Comparison of ENCODE assay signal across 9 cellular contexts in the genomic region with DNA sequence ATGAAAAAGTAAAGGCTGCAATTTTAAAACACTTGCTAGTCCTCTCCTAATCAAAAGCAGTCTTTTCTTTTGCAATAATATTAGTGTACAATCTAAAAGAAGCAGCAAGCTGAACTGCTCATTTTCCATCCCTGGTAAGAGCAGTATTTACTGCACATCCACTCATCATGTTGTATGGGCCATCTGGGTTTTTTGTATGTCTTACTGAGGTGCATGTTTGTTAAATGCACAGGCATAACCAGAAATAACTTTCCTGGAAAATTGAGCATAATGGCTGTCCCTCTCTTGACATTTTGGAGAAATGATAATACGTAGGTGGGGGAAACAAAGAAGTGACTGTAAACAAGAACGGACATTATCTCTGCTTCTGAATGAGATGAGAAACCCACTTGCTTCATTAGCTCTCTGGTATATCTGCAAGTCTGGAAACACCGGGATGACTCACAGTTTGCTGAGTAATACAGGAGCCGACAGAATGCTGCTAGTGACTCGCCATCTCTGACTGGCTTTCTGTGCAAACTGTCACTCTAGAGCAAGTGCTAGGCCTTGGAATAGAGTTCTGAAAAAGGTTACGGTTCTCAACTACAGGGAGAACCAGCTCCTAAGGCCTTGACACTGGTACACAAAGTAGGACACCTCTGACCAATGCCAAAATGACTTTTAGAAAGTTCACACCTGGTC.
A peak's percentile ranks its signal among the peaks of the same experiment; 100 is the strongest.
DNase-seq lines count a peak whose midpoint lies in the region; ATAC-seq lines count a peak whose summit lies in the region.
"Had no signal": no experiment of that assay in that cellular context is flagged by ENCODE, and none has a peak within 500 bp of the region (broad histone marks: within the 10 kb centered on the region; RNA-seq: fewer than 3 reads in every experiment).

No MANE protein-coding gene starts in this region.

- no peaks in the 10 kb centered on the region for H3K9me3 Mint-ChIP-seq in activated CD4-positive, alpha-beta T cell treated with anti-CD3 and anti-CD28 coated beads for 36 hours (ENCODE audit: low read depth)
- H3K9me3 Mint-ChIP-seq in stimulated activated memory B cell treated with anti-CD40 and anti-IgM and Interleukin-4, amounts not matched to agents 10 μg/mL and 1 μg/mL and 100 μg/mL, for 72 hours: no peaks in the 10 kb centered on the region
- H3K9me3 Mint-ChIP-seq: natural killer cell had no signal

- peaks cover 56% of the 10 kb centered on the region for H3K4me1 Mint-ChIP-seq in activated CD4-positive, alpha-beta T cell treated with anti-CD3 and anti-CD28 coated beads for 36 hours
- peaks cover 35% of the 10 kb centered on the region for H3K4me1 Mint-ChIP-seq in stimulated activated memory B cell treated with anti-CD40 and anti-IgM and Interleukin-4, amounts not matched to agents 10 μg/mL and 1 μg/mL and 100 μg/mL, for 72 hours
- H3K4me1 Mint-ChIP-seq: natural killer cell had no signal

- peak overlapping the region; percentile 89 for H3K27ac Mint-ChIP-seq in activated CD4-positive, alpha-beta T cell treated with anti-CD3 and anti-CD28 coated beads for 36 hours
- peak overlapping the region; percentile 60 for H3K27ac Mint-ChIP-seq in stimulated activated memory B cell treated with anti-CD40 and anti-IgM and Interleukin-4, amounts not matched to agents 10 μg/mL and 1 μg/mL and 100 μg/mL, for 72 hours
- H3K27ac Mint-ChIP-seq: natural killer cell had no signal

- no peaks in the 10 kb centered on the region for H3K27me3 Mint-ChIP-seq in activated CD4-positive, alpha-beta T cell treated with anti-CD3 and anti-CD28 coated beads for 36 hours
- no peaks in the 10 kb centered on the region for H3K27me3 Mint-ChIP-seq in stimulated activated memory B cell treated with anti-CD40 and anti-IgM and Interleukin-4, amounts not matched to agents 10 μg/mL and 1 μg/mL and 100 μg/mL, for 72 hours

- peak; percentile 26 for DNase-seq in DMS153 (lab: John Stamatoyannopoulos, UW)
- DNase-seq in DMS153 treated with DMSO at 0.1 percent for 48 hours (lab: John Stamatoyannopoulos, UW; ENCODE audit: unreplicated experiment): no peak
- DNase-seq in activated CD4-positive, alpha-beta T cell treated with anti-CD3 and anti-CD28 coated beads for 36 hours: peak; percentile 76
- DNase-seq in fibroblast of the conjunctiva (ENCODE audit: low read depth): peak; percentile 3
- DNase-seq in NCI-H146 (lab: John Stamatoyannopoulos, UW): no peak
- DNase-seq in GM19240 (ENCODE audit: insufficient read length, low spot score): no peak
- DNase-seq: natural killer cell had no signal

- POLR2A ChIA-PET in activated CD4-positive, alpha-beta T cell treated with anti-CD3 and anti-CD28 coated beads for 36 hours (lab: Charles Lee): interaction anchor here (1.3 kb wide), 1 partner anchor 212 kb away, joined by 5 read pairs; no protein-coding TSS in a partner anchor

- peak; percentile 48 for ATAC-seq in HG03103 (IDR thresholded peaks at IDR 0.05; ENCODE audit: low read depth, unreplicated experiment)
- peak; percentile 84 for ATAC-seq in activated CD4-positive, alpha-beta T cell treated with anti-CD3 and anti-CD28 coated beads for 36 hours
- ATAC-seq in stimulated activated memory B cell treated with anti-CD40 and anti-IgM and Interleukin-4, amounts not matched to agents 10 μg/mL and 1 μg/mL and 100 μg/mL, for 72 hours: peak; percentile 85

- intact Hi-C loops in activated CD4-positive, alpha-beta T cell treated with anti-CD3 and anti-CD28 coated beads for 36 hours (cut with DNase I, micrococcal nuclease): loop anchor here (1.0 to 10.0 kb wide), 7 partner anchors 86 to 518 kb away; partner anchors contain the start of genes MAMLD1 (in 1 of the 2) and MTM1 (in 1 of the 2)

- no peaks in the 10 kb centered on the region for H3K36me3 Mint-ChIP-seq in activated CD4-positive, alpha-beta T cell treated with anti-CD3 and anti-CD28 coated beads for 36 hours (ENCODE audit: low read depth)
- no peaks in the 10 kb centered on the region for H3K36me3 Mint-ChIP-seq in stimulated activated memory B cell treated with anti-CD40 and anti-IgM and Interleukin-4, amounts not matched to agents 10 μg/mL and 1 μg/mL and 100 μg/mL, for 72 hours
- H3K36me3 Mint-ChIP-seq: natural killer cell had no signal

- H3K4me3 Mint-ChIP-seq in activated CD4-positive, alpha-beta T cell treated with anti-CD3 and anti-CD28 coated beads for 36 hours: no peak overlapping the region
- H3K4me3 Mint-ChIP-seq in stimulated activated memory B cell treated with anti-CD40 and anti-IgM and Interleukin-4, amounts not matched to agents 10 μg/mL and 1 μg/mL and 100 μg/mL, for 72 hours: no peak overlapping the region
- H3K4me3 Mint-ChIP-seq: natural killer cell had no signal

- CTCF ChIA-PET in activated CD4-positive, alpha-beta T cell treated with anti-CD3 and anti-CD28 coated beads for 36 hours (lab: Charles Lee): interaction anchor here (0.7 to 1.5 kb wide), 6 partner anchors 8 to 201 kb away, joined by 3 to 4 read pairs (median 3); no protein-coding TSS in a partner anchor

Comparison
In these comparisons a context has a peak if more than half of its experiments do, and no peak if none do; other contexts are left out.
1. DNase-seq: peak in DMS153 (single experiment), activated CD4-positive, alpha-beta T cell treated with anti-CD3 and anti-CD28 coated beads for 36 hours (single experiment) and fibroblast of the conjunctiva (single experiment); none in DMS153 treated with DMSO at 0.1 percent for 48 hours (single experiment), NCI-H146 (single experiment) and GM19240 (single experiment).
2. Peak in every context shown above with its lines, with median percentiles within 50 percentile points of each other: ATAC-seq.